ENCODE assay signal across 23 cellular contexts in the genomic region with DNA sequence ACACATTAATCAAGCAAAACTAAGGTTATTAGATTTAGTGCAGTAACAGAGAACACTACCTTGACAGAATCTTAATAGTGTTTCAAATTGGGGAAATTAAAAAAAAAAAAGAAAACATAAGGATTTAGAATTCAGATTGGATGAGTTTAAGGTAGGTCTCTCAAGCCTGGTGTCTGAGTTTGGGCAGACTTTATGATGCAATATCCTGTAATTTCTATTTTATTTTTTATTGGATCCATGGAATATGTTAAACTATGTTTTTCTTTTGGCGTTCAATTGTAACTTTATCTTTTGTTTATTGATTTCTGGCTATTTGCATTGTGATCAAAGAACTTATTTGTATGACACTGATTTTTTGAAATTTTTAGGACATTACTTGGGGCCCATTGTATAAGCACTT.
"Had no signal": no experiment of that assay in that cellular context is flagged by ENCODE, and none has a peak within 500 bp of the region (broad histone marks: within the 10 kb centered on the region; RNA-seq: fewer than 3 reads in every experiment).

No MANE protein-coding gene starts in this region.

- H3K27ac ChIP-seq: coronary artery, dorsolateral prefrontal cortex, esophagus muscularis mucosa, foreskin keratinocyte, gastroesophageal sphincter, heart right ventricle, left lung, lower lobe of right lung had no signal

- DNase-seq: dermis blood vessel endothelial cell; dorsolateral prefrontal cortex; effector CD4-positive, alpha-beta T cell; effector memory CD4-positive, alpha-beta T cell; foreskin keratinocyte; glutamatergic neuron; head of caudate nucleus; heart right ventricle; hippocampal formation; left cardiac atrium; left lung; left ventricle myocardium superior; lower lobe of right lung; mesenchymal stem cell; mucosa of descending colon; naive B cell; naive thymus-derived CD8-positive, alpha-beta T cell had no signal

- H3K27me3 ChIP-seq: dorsolateral prefrontal cortex, esophagus muscularis mucosa, foreskin keratinocyte, gastroesophageal sphincter, heart right ventricle, left lung had no signal

- H3K4me1 ChIP-seq: esophagus muscularis mucosa, foreskin keratinocyte, gastroesophageal sphincter, heart right ventricle, left lung, lower lobe of right lung had no signal

- FAIRE-seq: endothelial cell of umbilical vein, islet of Langerhans, keratinocyte had no signal

- ATAC-seq: foreskin keratinocyte; gastroesophageal sphincter; heart right ventricle; left cardiac atrium; left lung; left ventricle myocardium superior; lower lobe of right lung; mucosa of descending colon; naive thymus-derived CD8-positive, alpha-beta T cell had no signal

- H3K9me3 ChIP-seq: esophagus muscularis mucosa, gastroesophageal sphincter, heart right ventricle, left lung, lower lobe of right lung, mucosa of descending colon had no signal

- H3K4me3 ChIP-seq: coronary artery, dorsolateral prefrontal cortex, esophagus muscularis mucosa, gastroesophageal sphincter, heart right ventricle, left lung, lower lobe of right lung, mucosa of descending colon had no signal

- H3K36me3 ChIP-seq: esophagus muscularis mucosa, gastroesophageal sphincter, heart right ventricle, left lung, lower lobe of right lung had no signal
